Comparison of ENCODE assay signal across 8 cellular contexts in the genomic region with DNA sequence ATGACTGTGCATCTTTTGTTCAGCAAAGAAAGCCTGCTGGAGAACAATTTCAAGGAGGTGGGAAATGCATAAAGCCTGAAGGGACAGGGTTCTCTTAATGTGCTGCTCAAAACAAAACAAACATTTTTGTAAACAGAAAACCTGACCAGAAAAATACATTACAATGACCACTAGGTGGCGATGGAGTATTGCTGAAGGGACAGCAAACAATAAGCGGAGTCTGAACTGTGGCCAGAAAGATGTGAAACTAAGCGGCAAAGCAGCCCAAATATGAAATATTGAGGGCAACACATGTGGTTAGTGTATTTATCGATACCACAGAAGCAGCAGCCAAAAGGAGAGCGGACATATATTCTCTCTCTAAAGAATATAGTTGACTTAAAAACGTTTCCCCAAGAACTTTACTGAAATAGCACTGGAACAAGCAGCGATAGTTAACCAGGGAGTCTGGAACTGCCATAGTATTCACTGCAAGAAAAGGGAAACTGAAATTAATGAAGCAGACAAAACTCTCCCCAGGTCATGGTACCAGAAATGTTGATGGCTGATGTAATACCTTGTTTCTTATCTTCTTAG.
DNase-seq lines count a peak whose midpoint lies in the region; TF ChIP-seq lines count a peak whose summit lies in the region.
"Not testable (repeated sequence)": the region's sequence is repeated elsewhere in the genome, so short reads cannot be mapped to it uniquely, and the experiment has no call there.

No MANE protein-coding gene starts in this region.

- H2BK15ac ChIP-seq in mesendoderm (replicated peaks; ENCODE audit: low read depth), result not testable (repeated sequence)

- not testable (repeated sequence) for H2AK5ac ChIP-seq in mesendoderm (ENCODE audit: low read length)

- not testable (repeated sequence) for H4K5ac ChIP-seq in mesendoderm (ENCODE audit: low read length)

- not testable (repeated sequence) for H4K8ac ChIP-seq in mesendoderm (ENCODE audit: low read depth, low read length)

- CTCF ChIA-PET in Caco-2 (lab: Charles Lee); activated naive CD4-positive, alpha-beta T cell treated with anti-CD3 and anti-CD28 coated beads, Interleukin-2, amount 10 ng/mL, durations not matched to agents 7 days and 5 days (lab: Charles Lee): not testable (repeated sequence)

- not testable (repeated sequence) for H3K56ac ChIP-seq in mesendoderm (ENCODE audit: low read length)

- H3K18ac ChIP-seq in mesendoderm (ENCODE audit: low read length), result not testable (repeated sequence)

- H3K4me3 Mint-ChIP-seq in Caco-2 (ENCODE audit: unreplicated experiment), result peak overlapping the region; percentile 22
- peak overlapping the region; percentile 49 for H3K4me3 Mint-ChIP-seq in activated naive CD4-positive, alpha-beta T cell treated with anti-CD3 and anti-CD28 coated beads, Interleukin-2, amount 10 ng/mL, durations not matched to agents 7 days and 5 days

- TF ChIP-seq EP300 in suprapubic skin (IDR thresholded peaks at IDR 0.05), result not testable (repeated sequence)

- not testable (repeated sequence) for H3K4ac ChIP-seq in mesendoderm (ENCODE audit: low read depth, low read length)

- not testable (repeated sequence) for H2BK120ac ChIP-seq in mesendoderm (ENCODE audit: low read depth, low read length)

- WGBS in mesendoderm (ENCODE audit: extremely low coverage, insufficient coverage, low lambda C conversion rate), result no CpG with 5 or more reads among the region's 7 CpGs
- 19% methylated on average over 7 of the region's 7 CpGs for WGBS in suprapubic skin

- POLR2A ChIA-PET in Caco-2 (lab: Charles Lee), result not testable (repeated sequence)

- not testable (repeated sequence) for H3K4me2 ChIP-seq in mesendoderm (ENCODE audit: low read length)

- not testable (repeated sequence) for H3K36me3 ChIP-seq in Caco-2 (ENCODE audit: control insufficient read depth, insufficient read depth, low read length); mesendoderm (ENCODE audit: control insufficient read depth, insufficient read depth, low read length); suprapubic skin

- DNase-seq in Caco-2, result peak; percentile 59 to 68
- DNase-seq in HCEC 1CT, result peak; percentile 34
- peak; percentile 19 for DNase-seq in NCI-H1105 (lab: John Stamatoyannopoulos, UW)
- peak; percentile 27 for DNase-seq in OCI-M2 (lab: John Stamatoyannopoulos, UW; ENCODE audit: unreplicated experiment)
- peak; percentile 43 for DNase-seq in activated naive CD4-positive, alpha-beta T cell treated with anti-CD3 and anti-CD28 coated beads, Interleukin-2, amount 10 ng/mL, durations not matched to agents 7 days and 5 days
- DNase-seq in fibroblast of gingiva (ENCODE audit: low read depth), result peak; percentile 49
- DNase-seq in mesendoderm, result peak; percentile 23
- DNase-seq in suprapubic skin (ENCODE audit: low spot score in 2 of 2), result not testable (repeated sequence)

- not testable (repeated sequence) for H2BK5ac ChIP-seq in mesendoderm (ENCODE audit: low read length)

- H3K4me3 ChIP-seq in Caco-2 (ENCODE audit: low read depth, low read length); mesendoderm (ENCODE audit: low read length): not testable (repeated sequence)
- H3K4me3 ChIP-seq in suprapubic skin, result peak overlapping the region; percentile 23

- H3K9me3 Mint-ChIP-seq in Caco-2 (ENCODE audit: unreplicated experiment); activated naive CD4-positive, alpha-beta T cell treated with anti-CD3 and anti-CD28 coated beads, Interleukin-2, amount 10 ng/mL, durations not matched to agents 7 days and 5 days: not testable (repeated sequence)

- not testable (repeated sequence) for H3K27me3 Mint-ChIP-seq in Caco-2 (ENCODE audit: insufficient read depth, unreplicated experiment); activated naive CD4-positive, alpha-beta T cell treated with anti-CD3 and anti-CD28 coated beads, Interleukin-2, amount 10 ng/mL, durations not matched to agents 7 days and 5 days

- not testable (repeated sequence) for H3K79me1 ChIP-seq in mesendoderm (ENCODE audit: low read length)

- not testable (repeated sequence) for H3K79me2 ChIP-seq in mesendoderm (ENCODE audit: control insufficient read depth, insufficient read depth, low read length)

- peaks cover 21% of the 10 kb centered on the region for H3K4me1 ChIP-seq in Caco-2
- H3K4me1 ChIP-seq in mesendoderm (ENCODE audit: control insufficient read depth, low read depth, low read length); suprapubic skin: not testable (repeated sequence)

- intact Hi-C loops in Caco-2 (cut with micrococcal nuclease; ENCODE audit: unreplicated experiment), result loop anchor here (1.0 to 10.0 kb wide), 6 partner anchors 76 to 1870 kb away; no protein-coding TSS in a partner anchor

- TF ChIP-seq CTCF in Caco-2 (IDR thresholded peaks at IDR 0.05; ENCODE audit: insufficient read depth in 1 of 2, low read depth in 1 of 2, low read length in 1 of 2, severe bottlenecking in 1 of 2, unreplicated experiment in 1 of 2) (peak; percentile 64 to 98), suprapubic skin (IDR thresholded peaks at IDR 0.05) (peak in 1 of 2 donors; percentile 60)

- H3K23ac ChIP-seq in mesendoderm (ENCODE audit: low read length), result not testable (repeated sequence)

- H3K36me3 Mint-ChIP-seq in Caco-2 (ENCODE audit: insufficient read depth, unreplicated experiment); activated naive CD4-positive, alpha-beta T cell treated with anti-CD3 and anti-CD28 coated beads, Interleukin-2, amount 10 ng/mL, durations not matched to agents 7 days and 5 days: not testable (repeated sequence)

- H3K9me3 ChIP-seq in Caco-2, suprapubic skin: not testable (repeated sequence)

- not testable (repeated sequence) for H3K27ac Mint-ChIP-seq in Caco-2 (ENCODE audit: unreplicated experiment); activated naive CD4-positive, alpha-beta T cell treated with anti-CD3 and anti-CD28 coated beads, Interleukin-2, amount 10 ng/mL, durations not matched to agents 7 days and 5 days

- not testable (repeated sequence) for H3K27me3 ChIP-seq in Caco-2 (replicated peaks; ENCODE audit: control insufficient read depth, insufficient read depth, low read length); mesendoderm (ENCODE audit: insufficient read depth, low read length, poor library complexity)
- peaks cover 11% of the 10 kb centered on the region for H3K27me3 ChIP-seq in suprapubic skin

- not testable (repeated sequence) for TF ChIP-seq POLR2A in suprapubic skin (IDR thresholded peaks at IDR 0.05)

- not testable (repeated sequence) for H3K27ac ChIP-seq in mesendoderm (ENCODE audit: low read depth, low read length); suprapubic skin

- H3K4me1 Mint-ChIP-seq in Caco-2 (ENCODE audit: low read depth, unreplicated experiment), result peaks cover 18% of the 10 kb centered on the region
- peaks cover 18% of the 10 kb centered on the region for H3K4me1 Mint-ChIP-seq in activated naive CD4-positive, alpha-beta T cell treated with anti-CD3 and anti-CD28 coated beads, Interleukin-2, amount 10 ng/mL, durations not matched to agents 7 days and 5 days

- not testable (repeated sequence) for BruUV-seq in Caco-2 (replicated peaks; lab: Mats Ljungman, UMichigan)

- not testable (repeated sequence) for H3K9ac ChIP-seq in mesendoderm (ENCODE audit: low read length)
